Comparison of ENCODE assay signal across 19 cellular contexts in genomic region chr15:93826798-93827197, GRCh38.
DNase-seq lines count a peak whose midpoint lies in the region; ATAC-seq and TF ChIP-seq lines count a peak whose summit lies in the region.
"Had no signal": no experiment of that assay in that cellular context is flagged by ENCODE, and none has a peak within 500 bp of the region (broad histone marks: within the 10 kb centered on the region; RNA-seq: fewer than 3 reads in every experiment).

No MANE protein-coding gene starts in this region.

- H3K27me3 ChIP-seq in right atrium auricular region (no peaks in the 10 kb centered on the region), left ventricle myocardium inferior (ENCODE audit: low read depth) (peaks cover 3% of the 10 kb centered on the region), psoas muscle (ENCODE audit: insufficient read depth in 3 of 3, low read length in 2 of 3) (no peaks in the 10 kb centered on the region), left lung (no peaks in the 10 kb centered on the region)
- H3K27me3 ChIP-seq: BLaER1 had no signal

- H3K9me3 ChIP-seq in right atrium auricular region (no peaks in the 10 kb centered on the region), left ventricle myocardium inferior (replicated peaks) (no peaks in the 10 kb centered on the region), psoas muscle (no peaks in the 10 kb centered on the region), left lung (no peaks in the 10 kb centered on the region)
- H3K9me3 ChIP-seq: BLaER1 had no signal

- 20 to 33% (median 21%) methylated on average over 4 of the region's 4 CpGs for whole genome bisulfite sequencing in psoas muscle, 3 donors

- H3K36me3 ChIP-seq in right atrium auricular region, result no peaks in the 10 kb centered on the region
- no peaks in the 10 kb centered on the region for H3K36me3 ChIP-seq in left ventricle myocardium inferior
- H3K36me3 ChIP-seq in psoas muscle (ENCODE audit: insufficient read depth in 1 of 2, low read depth in 1 of 2), result no peaks in the 10 kb centered on the region
- no peaks in the 10 kb centered on the region for H3K36me3 ChIP-seq in left lung
- H3K36me3 ChIP-seq: BLaER1 had no signal

- TF ChIP-seq CTCF in right atrium auricular region (IDR thresholded peaks at IDR 0.05) (no peak), left ventricle myocardium inferior (IDR thresholded peaks at IDR 0.05; ENCODE audit: borderline replicate concordance) (no peak), psoas muscle (IDR thresholded peaks at IDR 0.05) (no peak), foreskin fibroblast (IDR thresholded peaks at IDR 0.05; ENCODE audit: low read depth, low read length) (no peak), left lung (IDR thresholded peaks at IDR 0.05) (no peak)

- intact Hi-C loops in Right ventricle myocardium superior (cut with DNase I), result no loop called here
- intact Hi-C loops in left ventricle myocardium inferior (cut with micrococcal nuclease), result no loop called here
- intact Hi-C loops in psoas muscle (cut with DNase I), result no loop called here
- intact Hi-C loops in left lung (cut with DNase I), result no loop called here

- H3K4me1 ChIP-seq in right atrium auricular region (no peaks in the 10 kb centered on the region), left ventricle myocardium inferior (no peaks in the 10 kb centered on the region), psoas muscle (no peaks in the 10 kb centered on the region), left lung (no peaks in the 10 kb centered on the region)
- H3K4me1 ChIP-seq: A549, BLaER1 had no signal

- no peak overlapping the region for H3K27ac ChIP-seq in right atrium auricular region
- H3K27ac ChIP-seq in left ventricle myocardium inferior (replicated peaks), result peak overlapping the region; percentile 57
- no peak overlapping the region for H3K27ac ChIP-seq in psoas muscle
- H3K27ac ChIP-seq in left lung, result no peak overlapping the region
- H3K27ac ChIP-seq: A549, BLaER1 had no signal

- H3K4me3 ChIP-seq in right atrium auricular region (no peak overlapping the region), left ventricle myocardium inferior (no peak overlapping the region), psoas muscle (no peak overlapping the region), foreskin fibroblast (ENCODE audit: low read depth in 1 of 2, low read length in 2 of 2) (no peak overlapping the region), left lung (no peak overlapping the region)
- H3K4me3 ChIP-seq: A549, BLaER1, K562 had no signal

- DNase-seq in Right ventricle myocardium superior (peak; percentile 50), right atrium auricular region (ENCODE audit: low spot score) (no peak), left ventricle myocardium inferior (peak; percentile 40), psoas muscle (peak in 1 of 2 donors; percentile 58), foreskin fibroblast (no peak), left lung (no peak)
- no peak for DNase-seq in activated CD4-positive, alpha-beta T cell treated with anti-CD3 and anti-CD28 coated beads for 48 hours
- DNase-seq: CD8-positive, alpha-beta T cell; DMS79; GOT3; NCI-H187 treated with DMSO at 0.1 percent for 48 hours; NCI-H2227 treated with DMSO at 0.1 percent for 48 hours; NCI-H510A treated with DMSO at 0.1 percent for 48 hours; NCI-H774; PC-3; RPMI8226 had no signal

- ATAC-seq in Right ventricle myocardium superior (ENCODE audit: poor library complexity) (peak; percentile 84), psoas muscle (peak; percentile 26 to 77 (median 30)), left lung (no peak)
- ATAC-seq: A549; CD8-positive, alpha-beta T cell; K562; PC-3 had no signal

Comparison
In these comparisons a context has a peak if more than half of its experiments do, and no peak if none do; other contexts are left out.
1. DNase-seq: peak in Right ventricle myocardium superior (single experiment) and left ventricle myocardium inferior (single experiment); none in right atrium auricular region (single experiment), foreskin fibroblast (0 of 2), left lung (0 of 2) and activated CD4-positive, alpha-beta T cell treated with anti-CD3 and anti-CD28 coated beads for 48 hours (single experiment).